In genomic region chr12:58732894-58733293, GRCh38 we compare ENCODE assay signal across 1 cellular context.
TF ChIP-seq lines count a peak whose summit lies in the region.

No MANE protein-coding gene starts in this region.

TF ChIP-seq in HepG2, 621 proteins besides CTCF, POLR2A, EP300 and RAD21 (continued from another document):
- TF ChIP-seq ZNF609 (CRISPR knock-in tag; IDR thresholded peaks at IDR 0.05; ENCODE audit: borderline replicate concordance) = no peak
